ENCODE assay signal across 28 cellular contexts in genomic region chr2:58899692-58900091, GRCh38.
DNase-seq lines count a peak whose midpoint lies in the region; TF ChIP-seq lines count a peak whose summit lies in the region.
"Had no signal": no experiment of that assay in that cellular context is flagged by ENCODE, and none has a peak within 500 bp of the region (broad histone marks: within the 10 kb centered on the region; RNA-seq: fewer than 3 reads in every experiment).

No MANE protein-coding gene starts in this region.

- TF ChIP-seq CTCF in smooth muscle cell (IDR thresholded peaks at IDR 0.05; ENCODE audit: borderline replicate concordance, insufficient read depth, poor library complexity, severe bottlenecking) = no peak

- no peaks in the 10 kb centered on the region for H3K9me3 ChIP-seq in smooth muscle cell (replicated peaks; ENCODE audit: low read depth)

- peaks cover 2% of the 10 kb centered on the region for H3K4me1 ChIP-seq in smooth muscle cell (ENCODE audit: low read depth)

- POLR2A ChIA-PET in activated CD4-positive, alpha-beta T cell treated with anti-CD3 and anti-CD28 coated beads, Interleukin-2, amount 10 ng/mL, durations not matched to agents 7 days and 5 days (lab: Charles Lee) = no interaction called here

- H2AFZ ChIP-seq in smooth muscle cell (ENCODE audit: low read depth) = peak overlapping the region; percentile 75
- H2AFZ ChIP-seq: hepatocyte had no signal

- no peaks in the 10 kb centered on the region for H3K27me3 ChIP-seq in smooth muscle cell (ENCODE audit: low read depth)
- H3K27me3 ChIP-seq: hepatocyte had no signal

- H3K4me2 ChIP-seq in smooth muscle cell = peak overlapping the region; percentile 71
- H3K4me2 ChIP-seq: hepatocyte had no signal

- H4K20me1 ChIP-seq in smooth muscle cell (ENCODE audit: low read depth) = no peaks in the 10 kb centered on the region

- no peaks in the 10 kb centered on the region for H3K36me3 Mint-ChIP-seq in activated CD4-positive, alpha-beta T cell treated with anti-CD3 and anti-CD28 coated beads, Interleukin-2, amount 10 ng/mL, durations not matched to agents 7 days and 5 days (ENCODE audit: low read depth)
- H3K36me3 Mint-ChIP-seq: activated naive CD4-positive, alpha-beta T cell treated with anti-CD3 and anti-CD28 coated beads, Interleukin-2, amount 10 ng/mL, durations not matched to agents 7 days and 5 days; naive thymus-derived CD8-positive, alpha-beta T cell had no signal

- H3K9me3 Mint-ChIP-seq in activated CD4-positive, alpha-beta T cell treated with anti-CD3 and anti-CD28 coated beads, Interleukin-2, amount 10 ng/mL, durations not matched to agents 7 days and 5 days = no peaks in the 10 kb centered on the region
- H3K9me3 Mint-ChIP-seq: activated CD4-positive, alpha-beta T cell treated with anti-CD3 and anti-CD28 coated beads, Interleukin-2, amount 10 ng/mL, durations not matched to agents 24 days and 14 days; activated naive CD4-positive, alpha-beta T cell treated with anti-CD3 and anti-CD28 coated beads, Interleukin-2, amount 10 ng/mL, durations not matched to agents 7 days and 5 days; central memory CD8-positive, alpha-beta T cell; T-helper 2 cell treated with Interferon-gamma antibody and Interleukin-4, amounts not matched to agents 5 μg/mL and 100 μg/mL, for 36 hours had no signal

- peaks cover 2% of the 10 kb centered on the region for H3K27me3 Mint-ChIP-seq in activated CD4-positive, alpha-beta T cell treated with anti-CD3 and anti-CD28 coated beads, Interleukin-2, amount 10 ng/mL, durations not matched to agents 7 days and 5 days
- H3K27me3 Mint-ChIP-seq: activated CD4-positive, alpha-beta T cell treated with anti-CD3 and anti-CD28 coated beads, Interleukin-2, amount 10 ng/mL, durations not matched to agents 24 days and 14 days; activated naive CD4-positive, alpha-beta T cell treated with anti-CD3 and anti-CD28 coated beads, Interleukin-2, amount 10 ng/mL, durations not matched to agents 7 days and 5 days; central memory CD8-positive, alpha-beta T cell had no signal

- no peak overlapping the region for H3K4me3 Mint-ChIP-seq in activated CD4-positive, alpha-beta T cell treated with anti-CD3 and anti-CD28 coated beads, Interleukin-2, amount 10 ng/mL, durations not matched to agents 7 days and 5 days
- H3K4me3 Mint-ChIP-seq: activated CD4-positive, alpha-beta T cell treated with anti-CD3 and anti-CD28 coated beads, Interleukin-2, amount 10 ng/mL, durations not matched to agents 24 days and 14 days; activated naive CD4-positive, alpha-beta T cell treated with anti-CD3 and anti-CD28 coated beads, Interleukin-2, amount 10 ng/mL, durations not matched to agents 7 days and 5 days; B cell; central memory CD8-positive, alpha-beta T cell; naive thymus-derived CD8-positive, alpha-beta T cell; T-helper 2 cell treated with Interferon-gamma antibody and Interleukin-4, amounts not matched to agents 5 μg/mL and 100 μg/mL, for 36 hours had no signal

- no peak overlapping the region for H3K9ac ChIP-seq in smooth muscle cell (ENCODE audit: low read depth)

- H3K4me1 Mint-ChIP-seq in activated CD4-positive, alpha-beta T cell treated with anti-CD3 and anti-CD28 coated beads, Interleukin-2, amount 10 ng/mL, durations not matched to agents 7 days and 5 days = no peaks in the 10 kb centered on the region
- H3K4me1 Mint-ChIP-seq: activated CD4-positive, alpha-beta T cell treated with anti-CD3 and anti-CD28 coated beads, Interleukin-2, amount 10 ng/mL, durations not matched to agents 24 days and 14 days; activated naive CD4-positive, alpha-beta T cell treated with anti-CD3 and anti-CD28 coated beads, Interleukin-2, amount 10 ng/mL, durations not matched to agents 7 days and 5 days; B cell; central memory CD8-positive, alpha-beta T cell; naive thymus-derived CD8-positive, alpha-beta T cell had no signal

- CTCF ChIA-PET in activated CD4-positive, alpha-beta T cell treated with anti-CD3 and anti-CD28 coated beads, Interleukin-2, amount 10 ng/mL, durations not matched to agents 7 days and 5 days (lab: Charles Lee) = no interaction called here

- H3K27ac Mint-ChIP-seq in activated CD4-positive, alpha-beta T cell treated with anti-CD3 and anti-CD28 coated beads, Interleukin-2, amount 10 ng/mL, durations not matched to agents 7 days and 5 days = no peak overlapping the region
- H3K27ac Mint-ChIP-seq: activated CD4-positive, alpha-beta T cell treated with anti-CD3 and anti-CD28 coated beads, Interleukin-2, amount 10 ng/mL, durations not matched to agents 24 days and 14 days; activated naive CD4-positive, alpha-beta T cell treated with anti-CD3 and anti-CD28 coated beads, Interleukin-2, amount 10 ng/mL, durations not matched to agents 7 days and 5 days; B cell; naive thymus-derived CD8-positive, alpha-beta T cell; T-helper 2 cell treated with Interferon-gamma antibody and Interleukin-4, amounts not matched to agents 5 μg/mL and 100 μg/mL, for 36 hours had no signal

- DNase-seq in GM03348 (ENCODE audit: low spot score) (peak; percentile 33), amniotic epithelial cell (ENCODE audit: low read depth) (peak; percentile 18), fibroblast of peridontal ligament (ENCODE audit: extremely low read depth) (peak; percentile 18), smooth muscle cell (lab: John Stamatoyannopoulos, UW; ENCODE audit: unreplicated experiment) (no peak), KG1 (lab: John Stamatoyannopoulos, UW) (no peak), AG08396 (ENCODE audit: low spot score) (no peak)
- no peak for DNase-seq in activated CD4-positive, alpha-beta T cell treated with anti-CD3 and anti-CD28 coated beads, Interleukin-2, amount 10 ng/mL, durations not matched to agents 7 days and 5 days
- DNase-seq: activated CD4-positive, alpha-beta T cell treated with anti-CD3 and anti-CD28 coated beads, Interleukin-2, amount 10 ng/mL, durations not matched to agents 24 days and 14 days; activated naive CD4-positive, alpha-beta T cell treated with anti-CD3 and anti-CD28 coated beads, Interleukin-2, amount 10 ng/mL, durations not matched to agents 7 days and 5 days; aorta; dorsolateral prefrontal cortex; foreskin melanocyte; GF-D8; GOT3; Kasumi-1; mesendoderm; naive thymus-derived CD8-positive, alpha-beta T cell; NCI-H1048; NCI-H187 treated with DMSO at 0.1 percent for 48 hours; NCI-H345; NCI-H82; retina; stimulated activated CD4-positive, alpha-beta T cell treated with anti-CD3 and anti-CD28 coated beads, Interleukin-4, amount 100 ng/mL, for 1 hour; stimulated activated naive CD4-positive, alpha-beta T cell treated with Interleukin-2 at 50 U/mL for 16 hours had no signal

- no peak overlapping the region for H3K4me3 ChIP-seq in smooth muscle cell
- H3K4me3 ChIP-seq: dorsolateral prefrontal cortex, hepatocyte had no signal

- H3F3A ChIP-seq in smooth muscle cell (ENCODE audit: low read depth) = no peaks in the 10 kb centered on the region

- peak overlapping the region; percentile 70 for H3K27ac ChIP-seq in smooth muscle cell (ENCODE audit: low read depth)
- H3K27ac ChIP-seq: hepatocyte had no signal

- no peaks in the 10 kb centered on the region for H3K36me3 ChIP-seq in smooth muscle cell (ENCODE audit: low read depth)

- 33% methylated on average over 6 of the region's 6 CpGs for WGBS in smooth muscle cell (ENCODE audit: low lambda C conversion rate)

- H3K79me2 ChIP-seq in smooth muscle cell (ENCODE audit: low read depth) = no peaks in the 10 kb centered on the region
- H3K79me2 ChIP-seq: hepatocyte had no signal

Comparison
In these comparisons a context has a peak if more than half of its experiments do, and no peak if none do; other contexts are left out.
1. DNase-seq: peak in GM03348 (single experiment), amniotic epithelial cell (single experiment) and fibroblast of peridontal ligament (single experiment); none in smooth muscle cell (single experiment), KG1 (single experiment), AG08396 (single experiment) and activated CD4-positive, alpha-beta T cell treated with anti-CD3 and anti-CD28 coated beads, Interleukin-2, amount 10 ng/mL, durations not matched to agents 7 days and 5 days (single experiment).